1 cellular context compared by ENCODE assay signal in the genomic region with DNA sequence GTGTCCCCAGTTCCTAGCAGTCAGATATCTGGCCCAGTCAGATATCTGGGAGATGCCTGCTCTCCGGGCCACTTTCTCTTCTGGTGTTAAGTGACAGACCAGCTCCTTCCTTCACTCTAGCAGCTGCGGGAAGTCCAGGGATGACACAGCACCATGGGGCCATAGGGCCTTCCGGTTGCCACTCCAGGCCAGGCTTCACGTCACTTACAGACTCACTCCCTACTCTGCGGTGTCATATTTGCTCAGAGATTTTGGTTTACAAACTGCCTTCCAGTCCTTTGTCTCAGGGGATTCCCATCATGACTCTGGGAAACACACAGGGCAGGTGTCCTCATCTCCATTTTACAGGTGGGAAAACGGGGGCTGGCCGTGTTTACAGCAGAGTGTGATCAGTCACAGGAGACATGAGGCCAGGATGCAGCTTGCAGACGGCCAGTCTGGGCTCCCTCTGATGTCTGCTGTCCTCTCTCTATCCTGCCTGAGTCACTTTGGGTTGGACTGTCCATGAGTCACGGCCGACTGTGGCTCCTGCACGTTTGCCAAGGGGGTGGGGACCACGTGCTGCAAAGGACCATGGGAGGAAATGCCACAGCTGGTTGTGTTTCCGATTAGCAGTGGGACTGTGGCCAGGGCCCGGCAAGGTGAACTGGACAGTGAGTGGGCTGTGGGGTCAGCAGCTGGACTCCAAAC.
TF ChIP-seq lines count a peak whose summit lies in the region.

No MANE protein-coding gene starts in this region.

TF ChIP-seq in HepG2, 621 proteins besides CTCF, POLR2A, EP300 and RAD21 (continued from another document and continues in another):
- TF ChIP-seq, protein P1, sequence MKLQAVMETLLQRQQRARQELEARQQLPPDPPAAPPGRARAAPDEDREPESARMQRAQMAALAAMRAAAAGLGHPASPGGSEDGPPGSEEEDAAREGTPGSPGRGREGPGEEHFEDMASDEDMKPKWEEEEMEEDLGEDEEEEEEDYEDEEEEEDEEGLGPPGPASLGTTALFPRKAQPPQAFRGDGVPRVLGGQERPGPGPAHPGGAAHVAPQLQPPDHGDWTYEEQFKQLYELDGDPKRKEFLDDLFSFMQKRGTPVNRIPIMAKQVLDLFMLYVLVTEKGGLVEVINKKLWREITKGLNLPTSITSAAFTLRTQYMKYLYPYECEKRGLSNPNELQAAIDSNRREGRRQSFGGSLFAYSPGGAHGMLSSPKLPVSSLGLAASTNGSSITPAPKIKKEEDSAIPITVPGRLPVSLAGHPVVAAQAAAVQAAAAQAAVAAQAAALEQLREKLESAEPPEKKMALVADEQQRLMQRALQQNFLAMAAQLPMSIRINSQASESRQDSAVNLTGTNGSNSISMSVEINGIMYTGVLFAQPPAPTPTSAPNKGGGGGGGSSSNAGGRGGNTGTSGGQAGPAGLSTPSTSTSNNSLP (IDR thresholded peaks at IDR 0.05; ENCODE audit: low read depth, low read length): no peak
- TF ChIP-seq PLRG1 (conservative IDR thresholded peaks at IDR 0.05) (no peak), ATF5 (CRISPR knock-in tag; IDR thresholded peaks at IDR 0.05; ENCODE audit: low read depth) (no peak; the same call in 1 of the 2 replicates), EED (CRISPR knock-in tag; IDR thresholded peaks at IDR 0.05) (no peak), PCBP1 (IDR thresholded peaks at IDR 0.05; ENCODE audit: borderline replicate concordance, low read depth, low read length) (no peak), ZNF18 (CRISPR knock-in tag; IDR thresholded peaks at IDR 0.05; ENCODE audit: insufficient replicate concordance) (no peak), HDAC1 (CRISPR knock-in tag; IDR thresholded peaks at IDR 0.05) (peak; percentile 89), ELF3 (CRISPR knock-in tag; IDR thresholded peaks at IDR 0.05) (peak; percentile 71), ZNF761 (CRISPR knock-in tag; conservative IDR thresholded peaks at IDR 0.05) (0 out of 2 replicates have a peak, but pooled peaks have one; percentile 53), MLLT10 (CRISPR knock-in tag; IDR thresholded peaks at IDR 0.05) (no peak), JDP2 (CRISPR knock-in tag; IDR thresholded peaks at IDR 0.05; ENCODE audit: borderline replicate concordance) (no peak), ZNF446 (CRISPR knock-in tag; IDR thresholded peaks at IDR 0.05) (no peak), TCF7 (IDR thresholded peaks at IDR 0.05; ENCODE audit: low read depth) (peak; percentile 46; the same call in 1 of the 2 replicates), PHF20 (CRISPR knock-in tag; IDR thresholded peaks at IDR 0.05) (peak; percentile 76), TBL1XR1 (IDR thresholded peaks at IDR 0.05; ENCODE audit: borderline replicate concordance, low read length, partially characterized antibody) (no peak), GLI4 (CRISPR knock-in tag; IDR thresholded peaks at IDR 0.05; ENCODE audit: borderline replicate concordance) (no peak), ZNF296 (CRISPR knock-in tag; conservative IDR thresholded peaks at IDR 0.05) (peak; percentile 97), ZNF251 (CRISPR knock-in tag; IDR thresholded peaks at IDR 0.05) (no peak; the same call in 1 of the 2 replicates), NFRKB (IDR thresholded peaks at IDR 0.05) (no peak), ZNF564 (CRISPR knock-in tag; IDR thresholded peaks at IDR 0.05) (no peak), TEAD3 (CRISPR knock-in tag; optimal IDR thresholded peaks at IDR 0.05; ENCODE audit: borderline replicate concordance) (peak; percentile 95), MXD4 (CRISPR knock-in tag; IDR thresholded peaks at IDR 0.05) (peak; percentile 88; the same call in 1 of the 2 replicates), ZFP36 (IDR thresholded peaks at IDR 0.05; ENCODE audit: borderline replicate concordance, low read depth, low read length, partially characterized antibody) (no peak), ZBTB7A (CRISPR knock-in tag; IDR thresholded peaks at IDR 0.05) (peak; percentile 74; the same call in 1 of the 2 replicates), ZNF17 (CRISPR knock-in tag; IDR thresholded peaks at IDR 0.05) (no peak), HNRNPL (IDR thresholded peaks at IDR 0.05; ENCODE audit: low read depth, low read length) (no peak), ASH2L (IDR thresholded peaks at IDR 0.05; ENCODE audit: insufficient read length, low read depth, low read length) (peak; percentile 73), ZNF451 (CRISPR knock-in tag; IDR thresholded peaks at IDR 0.05) (no peak; the same call in none of the 2 replicates), ZNF44 (CRISPR knock-in tag; IDR thresholded peaks at IDR 0.05) (no peak), IKZF5 (CRISPR knock-in tag; IDR thresholded peaks at IDR 0.05) (peak; percentile 83), ZNF33B (CRISPR knock-in tag; IDR thresholded peaks at IDR 0.05) (no peak), ZNF691 (CRISPR knock-in tag; IDR thresholded peaks at IDR 0.05; ENCODE audit: borderline replicate concordance, low read depth) (peak; percentile 95), ZNF367 (CRISPR knock-in tag; IDR thresholded peaks at IDR 0.05; ENCODE audit: borderline replicate concordance) (no peak)
- TF ChIP-seq, protein P2, sequence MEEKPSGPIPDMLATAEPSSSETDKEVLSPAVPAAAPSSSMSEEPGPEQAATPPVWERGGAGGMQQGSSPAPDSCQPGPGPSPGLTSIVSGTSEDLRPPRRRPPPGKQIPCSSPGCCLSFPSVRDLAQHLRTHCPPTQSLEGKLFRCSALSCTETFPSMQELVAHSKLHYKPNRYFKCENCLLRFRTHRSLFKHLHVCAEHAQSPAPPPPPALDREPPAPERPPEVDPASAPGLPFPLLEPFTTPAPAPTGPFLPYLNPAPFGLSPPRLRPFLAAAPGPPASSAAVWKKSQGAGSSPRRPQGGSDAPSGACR (CRISPR knock-in tag; IDR thresholded peaks at IDR 0.05): no peak
- TF ChIP-seq, protein P3, sequence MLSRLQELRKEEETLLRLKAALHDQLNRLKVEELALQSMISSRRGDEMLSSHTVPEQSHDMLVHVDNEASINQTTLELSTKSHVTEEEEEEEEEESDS (CRISPR knock-in tag; IDR thresholded peaks at IDR 0.05; ENCODE audit: borderline replicate concordance): 0 out of 2 replicates have a peak, but pooled peaks have one; percentile 81
- TF ChIP-seq, protein P4, sequence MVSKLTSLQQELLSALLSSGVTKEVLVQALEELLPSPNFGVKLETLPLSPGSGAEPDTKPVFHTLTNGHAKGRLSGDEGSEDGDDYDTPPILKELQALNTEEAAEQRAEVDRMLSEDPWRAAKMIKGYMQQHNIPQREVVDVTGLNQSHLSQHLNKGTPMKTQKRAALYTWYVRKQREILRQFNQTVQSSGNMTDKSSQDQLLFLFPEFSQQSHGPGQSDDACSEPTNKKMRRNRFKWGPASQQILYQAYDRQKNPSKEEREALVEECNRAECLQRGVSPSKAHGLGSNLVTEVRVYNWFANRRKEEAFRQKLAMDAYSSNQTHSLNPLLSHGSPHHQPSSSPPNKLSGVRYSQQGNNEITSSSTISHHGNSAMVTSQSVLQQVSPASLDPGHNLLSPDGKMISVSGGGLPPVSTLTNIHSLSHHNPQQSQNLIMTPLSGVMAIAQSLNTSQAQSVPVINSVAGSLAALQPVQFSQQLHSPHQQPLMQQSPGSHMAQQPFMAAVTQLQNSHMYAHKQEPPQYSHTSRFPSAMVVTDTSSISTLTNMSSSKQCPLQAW (CRISPR knock-in tag; IDR thresholded peaks at IDR 0.05): peak; percentile 86
- TF ChIP-seq, protein P5, sequence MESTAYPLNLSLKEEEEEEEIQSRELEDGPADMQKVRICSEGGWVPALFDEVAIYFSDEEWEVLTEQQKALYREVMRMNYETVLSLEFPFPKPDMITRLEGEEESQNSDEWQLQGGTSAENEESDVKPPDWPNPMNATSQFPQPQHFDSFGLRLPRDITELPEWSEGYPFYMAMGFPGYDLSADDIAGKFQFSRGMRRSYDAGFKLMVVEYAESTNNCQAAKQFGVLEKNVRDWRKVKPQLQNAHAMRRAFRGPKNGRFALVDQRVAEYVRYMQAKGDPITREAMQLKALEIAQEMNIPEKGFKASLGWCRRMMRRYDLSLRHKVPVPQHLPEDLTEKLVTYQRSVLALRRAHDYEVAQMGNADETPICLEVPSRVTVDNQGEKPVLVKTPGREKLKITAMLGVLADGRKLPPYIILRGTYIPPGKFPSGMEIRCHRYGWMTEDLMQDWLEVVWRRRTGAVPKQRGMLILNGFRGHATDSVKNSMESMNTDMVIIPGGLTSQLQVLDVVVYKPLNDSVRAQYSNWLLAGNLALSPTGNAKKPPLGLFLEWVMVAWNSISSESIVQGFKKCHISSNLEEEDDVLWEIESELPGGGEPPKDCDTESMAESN (CRISPR knock-in tag; conservative IDR thresholded peaks at IDR 0.05): peak; percentile 80
- TF ChIP-seq, protein P6, sequence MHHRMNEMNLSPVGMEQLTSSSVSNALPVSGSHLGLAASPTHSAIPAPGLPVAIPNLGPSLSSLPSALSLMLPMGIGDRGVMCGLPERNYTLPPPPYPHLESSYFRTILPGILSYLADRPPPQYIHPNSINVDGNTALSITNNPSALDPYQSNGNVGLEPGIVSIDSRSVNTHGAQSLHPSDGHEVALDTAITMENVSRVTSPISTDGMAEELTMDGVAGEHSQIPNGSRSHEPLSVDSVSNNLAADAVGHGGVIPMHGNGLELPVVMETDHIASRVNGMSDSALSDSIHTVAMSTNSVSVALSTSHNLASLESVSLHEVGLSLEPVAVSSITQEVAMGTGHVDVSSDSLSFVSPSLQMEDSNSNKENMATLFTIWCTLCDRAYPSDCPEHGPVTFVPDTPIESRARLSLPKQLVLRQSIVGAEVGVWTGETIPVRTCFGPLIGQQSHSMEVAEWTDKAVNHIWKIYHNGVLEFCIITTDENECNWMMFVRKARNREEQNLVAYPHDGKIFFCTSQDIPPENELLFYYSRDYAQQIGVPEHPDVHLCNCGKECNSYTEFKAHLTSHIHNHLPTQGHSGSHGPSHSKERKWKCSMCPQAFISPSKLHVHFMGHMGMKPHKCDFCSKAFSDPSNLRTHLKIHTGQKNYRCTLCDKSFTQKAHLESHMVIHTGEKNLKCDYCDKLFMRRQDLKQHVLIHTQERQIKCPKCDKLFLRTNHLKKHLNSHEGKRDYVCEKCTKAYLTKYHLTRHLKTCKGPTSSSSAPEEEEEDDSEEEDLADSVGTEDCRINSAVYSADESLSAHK (CRISPR knock-in tag; IDR thresholded peaks at IDR 0.05; ENCODE audit: borderline replicate concordance): no peak
- TF ChIP-seq, protein P7, sequence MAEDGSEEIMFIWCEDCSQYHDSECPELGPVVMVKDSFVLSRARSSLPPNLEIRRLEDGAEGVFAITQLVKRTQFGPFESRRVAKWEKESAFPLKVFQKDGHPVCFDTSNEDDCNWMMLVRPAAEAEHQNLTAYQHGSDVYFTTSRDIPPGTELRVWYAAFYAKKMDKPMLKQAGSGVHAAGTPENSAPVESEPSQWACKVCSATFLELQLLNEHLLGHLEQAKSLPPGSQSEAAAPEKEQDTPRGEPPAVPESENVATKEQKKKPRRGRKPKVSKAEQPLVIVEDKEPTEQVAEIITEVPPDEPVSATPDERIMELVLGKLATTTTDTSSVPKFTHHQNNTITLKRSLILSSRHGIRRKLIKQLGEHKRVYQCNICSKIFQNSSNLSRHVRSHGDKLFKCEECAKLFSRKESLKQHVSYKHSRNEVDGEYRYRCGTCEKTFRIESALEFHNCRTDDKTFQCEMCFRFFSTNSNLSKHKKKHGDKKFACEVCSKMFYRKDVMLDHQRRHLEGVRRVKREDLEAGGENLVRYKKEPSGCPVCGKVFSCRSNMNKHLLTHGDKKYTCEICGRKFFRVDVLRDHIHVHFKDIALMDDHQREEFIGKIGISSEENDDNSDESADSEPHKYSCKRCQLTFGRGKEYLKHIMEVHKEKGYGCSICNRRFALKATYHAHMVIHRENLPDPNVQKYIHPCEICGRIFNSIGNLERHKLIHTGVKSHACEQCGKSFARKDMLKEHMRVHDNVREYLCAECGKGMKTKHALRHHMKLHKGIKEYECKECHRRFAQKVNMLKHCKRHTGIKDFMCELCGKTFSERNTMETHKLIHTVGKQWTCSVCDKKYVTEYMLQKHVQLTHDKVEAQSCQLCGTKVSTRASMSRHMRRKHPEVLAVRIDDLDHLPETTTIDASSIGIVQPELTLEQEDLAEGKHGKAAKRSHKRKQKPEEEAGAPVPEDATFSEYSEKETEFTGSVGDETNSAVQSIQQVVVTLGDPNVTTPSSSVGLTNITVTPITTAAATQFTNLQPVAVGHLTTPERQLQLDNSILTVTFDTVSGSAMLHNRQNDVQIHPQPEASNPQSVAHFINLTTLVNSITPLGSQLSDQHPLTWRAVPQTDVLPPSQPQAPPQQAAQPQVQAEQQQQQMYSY (CRISPR knock-in tag; IDR thresholded peaks at IDR 0.05): no peak
